In genomic region chr2:53715568-53715967, GRCh38 we compare ENCODE assay signal across 10 cellular contexts. TPM values are rescaled to one million over a fixed set of nuclear protein-coding genes. Genes with fewer than 3 reads are reported as not detected.
DNase-seq lines count a peak whose midpoint lies in the region; ATAC-seq, FAIRE-seq and TF ChIP-seq lines count a peak whose summit lies in the region.
"Had no signal": no experiment of that assay in that cellular context is flagged by ENCODE, and none has a peak within 500 bp of the region (broad histone marks: within the 10 kb centered on the region; RNA-seq: fewer than 3 reads in every experiment).

No MANE protein-coding gene starts in this region.

- no peak for ATAC-seq in IMR-90 (ENCODE audit: low read depth)
- ATAC-seq in pancreas, result peak in 1 of 4 donors; percentile 51
- no peak for ATAC-seq in GM21529 (IDR thresholded peaks at IDR 0.05; ENCODE audit: unreplicated experiment)
- ATAC-seq in GM18907 (IDR thresholded peaks at IDR 0.05; ENCODE audit: unreplicated experiment), result no peak

- H3K4me1 ChIP-seq in IMR-90 (ENCODE audit: control insufficient read depth, insufficient read depth, low read length) (no peaks in the 10 kb centered on the region), pancreas (no peaks in the 10 kb centered on the region)
- H3K4me1 ChIP-seq: sigmoid colon had no signal

- no peak overlapping the region for H2AK9ac ChIP-seq in IMR-90 (replicated peaks; ENCODE audit: low read depth, low read length, poor library complexity)

- peaks cover 4 to 5% of the 10 kb centered on the region in 2 experiments; a peak in 3 of 4 replicates for H3K79me1 ChIP-seq in IMR-90 (ENCODE audit: low read depth in 1 of 2, low read length in 2 of 2)

- no peaks in the 10 kb centered on the region for H4K20me1 ChIP-seq in IMR-90 (ENCODE audit: insufficient read depth, low read length)

- POLR2A ChIA-PET in IMR-90 (lab: Charles Lee; ENCODE audit: unreplicated experiment), result no interaction called here

- H2BK15ac ChIP-seq in IMR-90 (ENCODE audit: low read depth, low read length), result no peak overlapping the region

- H3K27me3 ChIP-seq in IMR-90 (ENCODE audit: control insufficient read depth, insufficient read depth, low read length), result no peaks in the 10 kb centered on the region
- H3K27me3 ChIP-seq in bronchial epithelial cell (ENCODE audit: control insufficient read depth, insufficient read depth, low read length), result no peaks in the 10 kb centered on the region
- H3K27me3 ChIP-seq in pancreas, result no peaks in the 10 kb centered on the region
- H3K27me3 ChIP-seq: sigmoid colon, SJSA1 had no signal

- H3K36me3 ChIP-seq in IMR-90 (ENCODE audit: control insufficient read depth, insufficient read depth, low read length) (peaks cover 15% of the 10 kb centered on the region), bronchial epithelial cell (ENCODE audit: control insufficient read depth, insufficient read depth, low read length) (no peaks in the 10 kb centered on the region), pancreas (no peaks in the 10 kb centered on the region)

- H3K4ac ChIP-seq in IMR-90 (ENCODE audit: low read depth, low read length), result no peak overlapping the region

- H3K27ac ChIP-seq in IMR-90 (ENCODE audit: insufficient read depth, low read length) (no peak overlapping the region), pancreas (no peak overlapping the region)
- H3K27ac ChIP-seq: sigmoid colon, SJSA1 had no signal

- in situ Hi-C loops in IMR-90 (cut with MboI; ENCODE audit: low sequenced_read_pairs), result no loop called here

- BruUV-seq in IMR-90 (replicated peaks; lab: Mats Ljungman, UMichigan), result no TSS peak

- H3K9ac ChIP-seq in IMR-90 (ENCODE audit: low read depth, low read length), result no peak overlapping the region

- H3K4me3 ChIP-seq in IMR-90 (ENCODE audit: insufficient read depth, low read depth, low read length) (no peak overlapping the region), bronchial epithelial cell (ENCODE audit: low read depth, low read length) (no peak overlapping the region), pancreas (no peak overlapping the region)
- H3K4me3 ChIP-seq: sigmoid colon, SJSA1 had no signal

- H2BK20ac ChIP-seq in IMR-90 (ENCODE audit: low read depth, low read length), result no peak overlapping the region

- TF ChIP-seq POLR2A in IMR-90 (IDR thresholded peaks at IDR 0.05; ENCODE audit: low read depth, low read length), result no peak

- TF ChIP-seq CTCF in GM10266 (IDR thresholded peaks at IDR 0.05; ENCODE audit: control insufficient read depth, insufficient read depth, low read depth, missing control alignments) (peak; percentile 29), IMR-90 (conservative IDR thresholded peaks at IDR 0.05; ENCODE audit: low read depth, low read length) (peak; percentile 36), bronchial epithelial cell (IDR thresholded peaks at IDR 0.05; ENCODE audit: insufficient read depth, low read length, severe bottlenecking) (peak; percentile 11), pancreas (IDR thresholded peaks at IDR 0.05) (peak in 2 of 4 donors; percentile 21 to 33)

- H3K56ac ChIP-seq in IMR-90 (ENCODE audit: extremely low read depth, insufficient read depth, low read length), result no peak overlapping the region

- no peaks in the 10 kb centered on the region for H3K9me1 ChIP-seq in IMR-90 (ENCODE audit: insufficient read depth, low read length)

- H4K8ac ChIP-seq in IMR-90 (ENCODE audit: low read depth in 2 of 2, low read length in 2 of 2), result no peak overlapping the region

- no peak overlapping the region for H4K5ac ChIP-seq in IMR-90 (ENCODE audit: low read depth, low read length)

- intact Hi-C loops in IMR-90 (cut with micrococcal nuclease), result loop anchor here (5.0 kb wide), 1 partner anchor 33 kb away; no protein-coding TSS in a partner anchor
- intact Hi-C loops in pancreas (cut with DNase I), result no loop called here

- CTCF ChIA-PET in IMR-90 (lab: Yijun Ruan, JAX), result interaction anchor here (0.6 to 1.1 kb wide), 3 partner anchors 11 to 459 kb away, joined by 3 to 4 read pairs (median 3); no protein-coding TSS in a partner anchor

- H3K4me2 ChIP-seq in IMR-90 (ENCODE audit: low read depth, low read length), result no peak overlapping the region

- no peak overlapping the region for H3K18ac ChIP-seq in IMR-90 (ENCODE audit: low read depth, low read length)

- H2BK120ac ChIP-seq in IMR-90 (ENCODE audit: low read depth, low read length), result no peak overlapping the region

- H3K9me3 ChIP-seq in IMR-90 (ENCODE audit: control insufficient read depth, insufficient read depth, low read length) (no peaks in the 10 kb centered on the region), pancreas (no peaks in the 10 kb centered on the region)
- H3K9me3 ChIP-seq: sigmoid colon, SJSA1 had no signal

- H2AFZ ChIP-seq in IMR-90 (replicated peaks; ENCODE audit: low read length, poor library complexity), result no peak overlapping the region

- no peak overlapping the region for H3K14ac ChIP-seq in IMR-90 (replicated peaks; ENCODE audit: low read depth, low read length)

- TF ChIP-seq RAD21 in IMR-90 (IDR thresholded peaks at IDR 0.05; ENCODE audit: low read length), result peak; percentile 39; the same call in 1 of the 2 replicates

- dilution Hi-C loops in IMR-90 (cut with HindIII; ENCODE audit: low sequenced_read_pairs, unreplicated experiment), result no loop called here

- no peak overlapping the region for H2AK5ac ChIP-seq in IMR-90 (ENCODE audit: low read depth, low read length)

- no peak overlapping the region for H3K23ac ChIP-seq in IMR-90 (ENCODE audit: low read depth, low read length)

- DNase-seq in GM10266 (ENCODE audit: extremely low spot score) (no peak), IMR-90 (no peak), bronchial epithelial cell (ENCODE audit: low read depth) (peak; percentile 44), pancreas (no peak), NCI-H526 treated with DMSO at 0.1 percent for 48 hours (lab: John Stamatoyannopoulos, UW) (no peak)
- no peak for DNase-seq in activated effector memory CD4-positive, alpha-beta T cell treated with Interleukin-2 at 50 U/mL for 16 hours
- DNase-seq: sigmoid colon had no signal

- FAIRE-seq in bronchial epithelial cell (lab: Jason Lieb, UNC), result no peak
- peak; percentile 59 for FAIRE-seq in pancreas (lab: Jason Lieb, UNC)

- no peak overlapping the region for H2BK5ac ChIP-seq in IMR-90 (ENCODE audit: low read depth, low read length, poor library complexity, severe bottlenecking)

- H4K91ac ChIP-seq in IMR-90 (ENCODE audit: insufficient read depth, low read depth, low read length), result no peak overlapping the region

TF ChIP-seq in IMR-90, 13 proteins besides CTCF, POLR2A, EP300 and RAD21:
- no peak for TF ChIP-seq CHD1 (IDR thresholded peaks at IDR 0.05; ENCODE audit: low read depth, low read length)
- no peak for TF ChIP-seq FOS (IDR thresholded peaks at IDR 0.05; ENCODE audit: low read depth, low read length)
- TF ChIP-seq SMC3 (IDR thresholded peaks at IDR 0.05; ENCODE audit: low read depth, low read length), result peak; percentile 39; the same call in 1 of the 2 replicates
- TF ChIP-seq, protein P1, sequence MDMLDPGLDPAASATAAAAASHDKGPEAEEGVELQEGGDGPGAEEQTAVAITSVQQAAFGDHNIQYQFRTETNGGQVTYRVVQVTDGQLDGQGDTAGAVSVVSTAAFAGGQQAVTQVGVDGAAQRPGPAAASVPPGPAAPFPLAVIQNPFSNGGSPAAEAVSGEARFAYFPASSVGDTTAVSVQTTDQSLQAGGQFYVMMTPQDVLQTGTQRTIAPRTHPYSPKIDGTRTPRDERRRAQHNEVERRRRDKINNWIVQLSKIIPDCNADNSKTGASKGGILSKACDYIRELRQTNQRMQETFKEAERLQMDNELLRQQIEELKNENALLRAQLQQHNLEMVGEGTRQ (IDR thresholded peaks at IDR 0.05; ENCODE audit: low read depth, low read length), result no peak
- TF ChIP-seq, protein P2, sequence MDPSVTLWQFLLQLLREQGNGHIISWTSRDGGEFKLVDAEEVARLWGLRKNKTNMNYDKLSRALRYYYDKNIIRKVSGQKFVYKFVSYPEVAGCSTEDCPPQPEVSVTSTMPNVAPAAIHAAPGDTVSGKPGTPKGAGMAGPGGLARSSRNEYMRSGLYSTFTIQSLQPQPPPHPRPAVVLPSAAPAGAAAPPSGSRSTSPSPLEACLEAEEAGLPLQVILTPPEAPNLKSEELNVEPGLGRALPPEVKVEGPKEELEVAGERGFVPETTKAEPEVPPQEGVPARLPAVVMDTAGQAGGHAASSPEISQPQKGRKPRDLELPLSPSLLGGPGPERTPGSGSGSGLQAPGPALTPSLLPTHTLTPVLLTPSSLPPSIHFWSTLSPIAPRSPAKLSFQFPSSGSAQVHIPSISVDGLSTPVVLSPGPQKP (IDR thresholded peaks at IDR 0.05; ENCODE audit: borderline replicate concordance, low read depth, low read length), result no peak
- no peak for TF ChIP-seq MXI1 (IDR thresholded peaks at IDR 0.05; ENCODE audit: borderline replicate concordance, low read depth, low read length)
- no peak for TF ChIP-seq CEBPB (IDR thresholded peaks at IDR 0.05; ENCODE audit: low read depth, low read length)
- no peak for TF ChIP-seq MAZ (IDR thresholded peaks at IDR 0.05; ENCODE audit: borderline replicate concordance, low read depth, low read length)

RNA-seq across cellular contexts. Expression of gene CHAC2, which starts 52.0 kb away (rescaled TPM):
- total RNA-seq in IMR-90 (2012; rRNA removed) (3.9 and 6.9 TPM in 2 replicates), bronchial epithelial cell (5.0 and 8.8 TPM in 2 replicates), pancreas (1 to 10 TPM in 2 of 6 donors, under 1 TPM in 4; 0.51 to 1.3 (median 0.88) TPM)
- polyA plus RNA-seq in IMR-90 (2012; rRNA removed) (1.9 and 2.4 TPM in 2 replicates), pancreas (1 to 10 TPM; 1.2 to 1.3 TPM)
- polyA plus RNA-seq in IMR-90 (2012; cell fraction: cytosol; rRNA removed), result 1.4 and 1.8 TPM in 2 replicates
- 0.36 and 0.63 TPM in 2 replicates for polyA plus RNA-seq in IMR-90 (2012; cell fraction: nucleus; rRNA removed; ENCODE audit: low replicate concordance)
